ENCODE assay signal across 8 cellular contexts in genomic region chr18:36128907-36129299, GRCh38. TPM values are rescaled to one million over a fixed set of nuclear protein-coding genes. Genes with fewer than 3 reads are reported as not detected.
DNase-seq lines count a peak whose midpoint lies in the region; ATAC-seq and TF ChIP-seq lines count a peak whose summit lies in the region.

No MANE protein-coding gene starts in this region.

- H2BK120ac ChIP-seq in H9 (ENCODE audit: low read depth, low read length, poor library complexity, severe bottlenecking) = no peak overlapping the region

- H3K36me3 Mint-ChIP-seq in H9 (ENCODE audit: insufficient read depth in 1 of 3, low read depth in 3 of 3) = peaks cover 7 to 38% (median 33%) of the 10 kb centered on the region in 3 experiments; a peak in 6 of 7 replicates

- no peak overlapping the region for H2AFZ ChIP-seq in H9 (ENCODE audit: low read length)

- H3K4me3 ChIP-seq in DOHH2 (ENCODE audit: low read length) = peak overlapping the region; percentile 98
- H3K4me3 ChIP-seq in SJCRH30 = peak overlapping the region; percentile 99
- H3K4me3 ChIP-seq in fibroblast of the aortic adventitia (ENCODE audit: low read depth, low read length) = peak overlapping the region; percentile 99
- H3K4me3 ChIP-seq in skeletal muscle cell (ENCODE audit: low read depth, low read length) = peak overlapping the region; percentile 100

- H3K23me2 ChIP-seq in H9 (ENCODE audit: insufficient read length, low read depth, low read length, poor library complexity, severe bottlenecking) = peaks cover 9% of the 10 kb centered on the region

- H3K4me3 Mint-ChIP-seq in H9 = peak overlapping the region; percentile 95 to 96

- H4K8ac ChIP-seq in H9 (replicated peaks; ENCODE audit: insufficient read length, low read depth, low read length) = no peak overlapping the region

- H3K9ac ChIP-seq in H9 (ENCODE audit: extremely low read depth, insufficient read length, low read length) = peak overlapping the region; percentile 60

- no peak overlapping the region for H3K4ac ChIP-seq in H9 (ENCODE audit: low read depth, low read length)

- H3K14ac ChIP-seq in H9 (ENCODE audit: insufficient read depth, low read length) = peak overlapping the region; percentile 63

- H3K36me3 ChIP-seq in DOHH2 (ENCODE audit: control insufficient read depth, low read length) (peaks cover 37% of the 10 kb centered on the region), SJCRH30 (no peaks in the 10 kb centered on the region)

- H3K27me3 Mint-ChIP-seq in H9 (ENCODE audit: low read depth) = no peaks in the 10 kb centered on the region; the same call in 1 of the 2 replicates

- H2BK20ac ChIP-seq in H9 (ENCODE audit: low read depth, low read length, poor library complexity, severe bottlenecking) = no peak overlapping the region

- peak overlapping the region; percentile 98 for H3K4me2 ChIP-seq in DOHH2 (ENCODE audit: low read length)
- H3K4me2 ChIP-seq in H9 (ENCODE audit: insufficient read depth, insufficient read length, low read length) = peak overlapping the region; percentile 88

- no peak overlapping the region for H2BK5ac ChIP-seq in H9 (ENCODE audit: insufficient read length, low read length)

- no peak overlapping the region for H3T11ph ChIP-seq in H9 (ENCODE audit: low read length)

- TF ChIP-seq CTCF in DOHH2 (IDR thresholded peaks at IDR 0.05; ENCODE audit: low read depth, low read length, poor library complexity, severe bottlenecking) = peak; percentile 6
- TF ChIP-seq CTCF in H9 (conservative IDR thresholded peaks at IDR 0.05) = no peak
- no peak for TF ChIP-seq CTCF in fibroblast of the aortic adventitia (IDR thresholded peaks at IDR 0.05; ENCODE audit: insufficient read depth, low read length)

- no peak overlapping the region for H2AK5ac ChIP-seq in H9 (ENCODE audit: insufficient read length, low read length)

- DNase-seq in H9 = no peak
- no peak for DNase-seq in SJCRH30
- no peak for DNase-seq in fibroblast of the aortic adventitia (ENCODE audit: low read depth)
- no peak for DNase-seq in skeletal muscle cell (ENCODE audit: low read depth)
- DNase-seq in activated CD4-positive, alpha-beta T cell treated with anti-CD3 and anti-CD28 coated beads for 4 hours = no peak
- no peak for DNase-seq in RKO (ENCODE audit: low spot score)

- H3K9me3 Mint-ChIP-seq in H9 = no peaks in the 10 kb centered on the region; a peak in 1 of 5 replicates

- H2BK15ac ChIP-seq in H9 (ENCODE audit: low read depth, low read length) = no peak overlapping the region; the same call in 1 of the 2 replicates

- no peaks in the 10 kb centered on the region for H3F3A ChIP-seq in DOHH2 (ENCODE audit: control insufficient read depth, insufficient read depth)

- H2BK12ac ChIP-seq in H9 (ENCODE audit: insufficient read length, low read depth, low read length) = no peak overlapping the region

- WGBS in H9 (ENCODE audit: extremely low coverage, insufficient read length, low lambda C conversion rate) = no CpG with 5 or more reads among the region's 37 CpGs

- no peak overlapping the region for H3K27ac ChIP-seq in DOHH2 (ENCODE audit: low read depth, low read length)
- H3K27ac ChIP-seq in H9 (ENCODE audit: insufficient read length, low read depth, low read length) = no peak overlapping the region
- peak overlapping the region; percentile 100 for H3K27ac ChIP-seq in SJCRH30

- no peak overlapping the region for H4K91ac ChIP-seq in H9 (ENCODE audit: insufficient read length, low read depth, low read length)

- H3K18ac ChIP-seq in H9 (ENCODE audit: insufficient read length, low read depth, low read length) = peak overlapping the region; percentile 45

- peaks cover 4% of the 10 kb centered on the region for H3K79me1 ChIP-seq in H9 (ENCODE audit: insufficient read depth, low read depth, low read length, poor library complexity, severe bottlenecking)

- no peak overlapping the region for H3K23ac ChIP-seq in H9 (ENCODE audit: insufficient read length, low read depth, low read length)

- H3K56ac ChIP-seq in H9 (ENCODE audit: insufficient read length, low read depth, low read length) = no peak overlapping the region

- H3K4me1 ChIP-seq in DOHH2 (ENCODE audit: control insufficient read depth, low read length) (peaks cover 33% of the 10 kb centered on the region), H9 (ENCODE audit: insufficient read depth, low read length) (peaks cover 5% of the 10 kb centered on the region; the same call in 1 of the 2 replicates), SJCRH30 (no peaks in the 10 kb centered on the region)

- H3K9me3 ChIP-seq in DOHH2 (ENCODE audit: control insufficient read depth, insufficient read depth, low read length) (no peaks in the 10 kb centered on the region), H9 (ENCODE audit: control insufficient read depth, low read depth, low read length) (no peaks in the 10 kb centered on the region), SJCRH30 (replicated peaks) (no peaks in the 10 kb centered on the region)

- H3K27me3 ChIP-seq in DOHH2 (ENCODE audit: control insufficient read depth, low read length) = no peaks in the 10 kb centered on the region
- H3K27me3 ChIP-seq in H9 (ENCODE audit: insufficient read depth, low read length) = no peaks in the 10 kb centered on the region
- no peaks in the 10 kb centered on the region for H3K27me3 ChIP-seq in SJCRH30

- no peak for ATAC-seq in GM18517 (IDR thresholded peaks at IDR 0.05; ENCODE audit: unreplicated experiment)

- H3K4me1 Mint-ChIP-seq in H9 = peaks cover 29 to 34% of the 10 kb centered on the region in 2 experiments

- H3K79me2 ChIP-seq in DOHH2 (ENCODE audit: control insufficient read depth, low read length) (peaks cover 62% of the 10 kb centered on the region), H9 (ENCODE audit: insufficient read depth, low read length) (peaks cover 33% of the 10 kb centered on the region)

- peak overlapping the region in 1 of 3 experiments; percentile 70; a peak in 1 of 7 replicates for H3K27ac Mint-ChIP-seq in H9

- H4K20me1 ChIP-seq in DOHH2 (ENCODE audit: control insufficient read depth, insufficient read depth, low read depth, low read length) = peaks cover 13% of the 10 kb centered on the region
- no peaks in the 10 kb centered on the region for H4K20me1 ChIP-seq in H9 (ENCODE audit: control insufficient read depth, insufficient read depth, insufficient read length)

- no peaks in the 10 kb centered on the region for H3K9me2 ChIP-seq in DOHH2 (replicated peaks; ENCODE audit: control insufficient read depth, low read length)

- no peak overlapping the region for H4K5ac ChIP-seq in H9 (ENCODE audit: insufficient read length, low read depth, low read length)

RNA-seq across cellular contexts. Expression of gene SLC39A6, which starts 0.2 kb away (rescaled TPM):
- total RNA-seq in H9 (2021) (31.8 and 33.9 TPM in 2 replicates), fibroblast of the aortic adventitia (ENCODE audit: low replicate concordance) (85.2 and 88.6 TPM in 2 replicates)
- total RNA-seq in SJCRH30 (2014; rRNA removed; shearing (Covaris generic)) = 45.7 and 50.6 TPM in 2 replicates

RNA-seq across cellular contexts. Expression of gene ELP2, which starts 0.8 kb away (rescaled TPM):
- 129 and 137 TPM in 2 replicates for total RNA-seq in H9 (2021)
- 53.8 and 72.2 TPM in 2 replicates for total RNA-seq in SJCRH30 (2014; rRNA removed; shearing (Covaris generic))
- total RNA-seq in fibroblast of the aortic adventitia (ENCODE audit: low replicate concordance) = 83.3 and 119 TPM in 2 replicates

RNA-seq across cellular contexts. Expression of gene MOCOS, which starts 58.4 kb away (rescaled TPM):
- total RNA-seq in H9 (2021) (5.2 and 6.0 TPM in 2 replicates), fibroblast of the aortic adventitia (ENCODE audit: low replicate concordance) (3.5 and 13.1 TPM in 2 replicates)
- 0.05 TPM in 1 of 2 replicates, not detected in the other for total RNA-seq in SJCRH30 (2014; rRNA removed; shearing (Covaris generic))
